In genomic region chr9:96417610-96418073, GRCh38 we compare ENCODE assay signal across 8 cellular contexts. TPM values are rescaled to one million over a fixed set of nuclear protein-coding genes. Genes with fewer than 3 reads are reported as not detected.
DNase-seq lines count a peak whose midpoint lies in the region; ATAC-seq and TF ChIP-seq lines count a peak whose summit lies in the region.

No MANE protein-coding gene starts in this region.

- peak in 4 of 7 experiments; percentile 8 to 44 (median 29) for DNase-seq in CD8-positive, alpha-beta T cell
- DNase-seq in activated T-cell treated with anti-CD3 and anti-CD28 coated beads for 4 hours (peak; percentile 15), heart left ventricle (peak in 4 of 5 donors; percentile 22 to 65 (median 32)), gastrocnemius medialis (peak in 1 of 2 donors; percentile 16), GM20000 (ENCODE audit: low spot score) (no peak), DMS153 treated with DMSO at 0.1 percent for 48 hours (lab: John Stamatoyannopoulos, UW; ENCODE audit: unreplicated experiment) (no peak), middle frontal gyrus (ENCODE audit: extremely low spot score, low spot score) (no peak)

- POLR2A ChIA-PET in CD8-positive, alpha-beta T cell (lab: Charles Lee) = interaction anchor here (3.2 to 4.0 kb wide), 2 partner anchors 19 to 33 kb away, joined by 15 to 38 read pairs; partner anchors contain the start of gene HABP4

- H3K4me3 Mint-ChIP-seq in CD8-positive, alpha-beta T cell = peak overlapping the region; percentile 90

- no peak for TF ChIP-seq CTCF in CD8-positive, alpha-beta T cell (IDR thresholded peaks at IDR 0.05)
- TF ChIP-seq CTCF in heart left ventricle (IDR thresholded peaks at IDR 0.05) (no peak), gastrocnemius medialis (IDR thresholded peaks at IDR 0.05 in 4 of 5, conservative IDR thresholded peaks at IDR 0.05 in 1 of 5) (no peak), GM20000 (IDR thresholded peaks at IDR 0.05; ENCODE audit: extremely low read depth, missing control alignments) (no peak)

- H3K9me3 ChIP-seq in CD8-positive, alpha-beta T cell (ENCODE audit: low read length) = no peaks in the 10 kb centered on the region
- H3K9me3 ChIP-seq in heart left ventricle = no peaks in the 10 kb centered on the region
- H3K9me3 ChIP-seq in gastrocnemius medialis = no peaks in the 10 kb centered on the region

- in situ Hi-C loops in gastrocnemius medialis (cut with MboI; ENCODE audit: low sequenced_read_pairs in 4 of 4) = no loop called here

- peaks cover 40% of the 10 kb centered on the region for H3K4me1 ChIP-seq in CD8-positive, alpha-beta T cell (ENCODE audit: insufficient read depth, low read length)
- H3K4me1 ChIP-seq in heart left ventricle (peaks cover 6 to 55% (median 29%) of the 10 kb centered on the region in 12 donors), gastrocnemius medialis (peaks cover 21 to 26% of the 10 kb centered on the region in 2 donors)

- peak overlapping the region; percentile 88 for H3K27ac ChIP-seq in CD8-positive, alpha-beta T cell (ENCODE audit: low read depth, low read length)
- H3K27ac ChIP-seq in heart left ventricle = peak overlapping the region; percentile 51 to 100 (median 100)
- peak overlapping the region; percentile 99 for H3K27ac ChIP-seq in gastrocnemius medialis

- no peaks in the 10 kb centered on the region for H3K36me3 ChIP-seq in CD8-positive, alpha-beta T cell (ENCODE audit: insufficient read depth, low read length)
- H3K36me3 ChIP-seq in heart left ventricle = no peaks in the 10 kb centered on the region
- no peaks in the 10 kb centered on the region for H3K36me3 ChIP-seq in gastrocnemius medialis

- CTCF ChIA-PET in CD8-positive, alpha-beta T cell (lab: Charles Lee) = no interaction called here

- no peaks in the 10 kb centered on the region for H3K36me3 Mint-ChIP-seq in CD8-positive, alpha-beta T cell

- no peak for TF ChIP-seq POLR2A in heart left ventricle (IDR thresholded peaks at IDR 0.05)
- no peak for TF ChIP-seq POLR2A in gastrocnemius medialis (IDR thresholded peaks at IDR 0.05)

- 0% methylated on average over 8 to 65 of the region's 65 CpGs for WGBS in heart left ventricle, 4 donors

- intact Hi-C loops in CD8-positive, alpha-beta T cell (cut with DNase I, micrococcal nuclease) = loop anchor here (1.0 to 10.0 kb wide), 16 partner anchors 19 to 1691 kb away; partner anchors contain the start of genes AOPEP (in 2 of the 2), ERCC6L2 (in 1 of the 2), HABP4 (in 1 of the 2) and NCBP1 (in 1 of the 2)
- intact Hi-C loops in heart left ventricle (cut with DNase I) (loop anchor here in 7 of 10 donors (1.0 to 10.0 kb wide), 11 partner anchors 31 to 240 kb away; partner anchors contain the start of genes SLC35D2 (in 5 of the 7), HABP4 (in 4 of the 7) and PRXL2C (in 2 of the 7)), gastrocnemius medialis (cut with DNase I; ENCODE audit: low total_unique reads) (loop anchor here (1.0 to 10.0 kb wide), 8 partner anchors 33 to 1505 kb away; partner anchors contain the start of genes HABP4, NCBP1, PRXL2C and PTCH1)

- H3K27ac Mint-ChIP-seq in CD8-positive, alpha-beta T cell = peak overlapping the region; percentile 94

- H3K9me3 Mint-ChIP-seq in CD8-positive, alpha-beta T cell = no peaks in the 10 kb centered on the region

- H3K27me3 Mint-ChIP-seq in CD8-positive, alpha-beta T cell (ENCODE audit: low read depth) = no peaks in the 10 kb centered on the region

- ATAC-seq in CD8-positive, alpha-beta T cell = peak; percentile 8
- ATAC-seq in HG03135 (IDR thresholded peaks at IDR 0.05; ENCODE audit: unreplicated experiment) (peak; percentile 0), heart left ventricle (peak in 1 of 4 donors; percentile 0), gastrocnemius medialis (peak; percentile 0 to 4)

- peaks cover 38% of the 10 kb centered on the region for H3K4me1 Mint-ChIP-seq in CD8-positive, alpha-beta T cell (ENCODE audit: low read depth)

- no peaks in the 10 kb centered on the region for H3K27me3 ChIP-seq in CD8-positive, alpha-beta T cell (ENCODE audit: insufficient read depth, low read length)
- H3K27me3 ChIP-seq in heart left ventricle = no peaks in the 10 kb centered on the region
- no peaks in the 10 kb centered on the region for H3K27me3 ChIP-seq in gastrocnemius medialis

- peak overlapping the region; percentile 96 for H3K4me3 ChIP-seq in CD8-positive, alpha-beta T cell (ENCODE audit: low read depth, low read length)
- H3K4me3 ChIP-seq in heart left ventricle = peak overlapping the region; percentile 42 to 97 (median 78)
- H3K4me3 ChIP-seq in gastrocnemius medialis = peak overlapping the region; percentile 71 to 89 (median 84)

RNA-seq across cellular contexts. Expression of gene ZNF367, which starts 0.5 kb away (rescaled TPM):
- total RNA-seq in CD8-positive, alpha-beta T cell = 1 to 10 TPM; 6.1 to 6.4 TPM
- total RNA-seq in heart left ventricle (1 to 10 TPM; 2.4 to 5.9 (median 3.2) TPM), gastrocnemius medialis (1 to 10 TPM in 3 of 4 donors, under 1 TPM in 1; 0.15 to 5.1 (median 1.7) TPM)
- polyA plus RNA-seq in heart left ventricle = 1 to 10 TPM in 1 of 2 donors, under 1 TPM in 1; 0.91 to 4.4 TPM

RNA-seq across cellular contexts. Expression of gene HABP4, which starts 32.3 kb away (rescaled TPM):
- total RNA-seq in CD8-positive, alpha-beta T cell = 10 to 100 TPM; 31.9 to 32.6 TPM
- total RNA-seq in heart left ventricle = 10 to 100 TPM; 17.8 to 35.7 (median 25.9) TPM
- 10 to 100 TPM; 21.6 to 28.6 TPM for polyA plus RNA-seq in heart left ventricle
- total RNA-seq in gastrocnemius medialis = 10 to 100 TPM in 3 of 4 donors, 1 to 10 TPM in 1; 6.2 to 19.3 (median 12.3) TPM

RNA-seq across cellular contexts. Expression of gene SLC35D2, which starts 34.1 kb away (rescaled TPM):
- 10 to 100 TPM; 18.5 to 20.5 TPM for total RNA-seq in CD8-positive, alpha-beta T cell
- total RNA-seq in heart left ventricle (10 to 100 TPM; 10.5 to 23.1 (median 15.9) TPM), gastrocnemius medialis (1 to 10 TPM; 3.0 to 9.0 (median 6.8) TPM)
- polyA plus RNA-seq in heart left ventricle = 10 to 100 TPM in 1 of 2 donors, 1 to 10 TPM in 1; 8.2 to 19.8 TPM

Comparison
In these comparisons a context has a peak if more than half of its experiments do, and no peak if none do; other contexts are left out.
1. DNase-seq: peak in CD8-positive, alpha-beta T cell (4 of 7), activated T-cell treated with anti-CD3 and anti-CD28 coated beads for 4 hours (single experiment) and heart left ventricle (4 of 5); none in GM20000 (single experiment), DMS153 treated with DMSO at 0.1 percent for 48 hours (single experiment) and middle frontal gyrus (single experiment).
2. Peak in every context shown above with its lines, with median percentiles within 50 percentile points of each other: H3K27ac ChIP-seq and H3K4me3 ChIP-seq.